ENCODE assay signal across 1 cellular context in the genomic region with DNA sequence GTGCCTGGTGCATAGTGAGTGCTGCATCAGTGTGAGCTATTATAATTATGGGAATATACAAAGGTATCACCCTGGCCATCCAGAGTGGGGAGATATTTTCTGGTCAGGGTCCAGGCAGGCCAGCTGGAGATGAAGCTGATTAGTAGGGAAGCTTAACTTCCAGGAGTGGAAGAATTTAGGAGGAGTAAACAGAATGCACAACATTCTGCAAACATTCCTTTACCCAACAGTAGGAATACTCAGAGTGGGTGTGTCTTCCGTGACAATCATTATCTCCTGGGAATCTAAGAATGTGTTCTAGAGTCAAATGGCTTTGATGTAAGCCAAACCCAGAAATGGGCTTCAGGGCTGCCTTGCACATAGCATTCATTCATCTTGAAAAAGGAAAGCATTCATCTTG.
TF ChIP-seq lines count a peak whose summit lies in the region.

No MANE protein-coding gene starts in this region.

TF ChIP-seq in SK-N-SH treated with all-trans-retinoic acid at 6 μM for 48 hours, 23 proteins besides CTCF, POLR2A, EP300 and RAD21:
- peak; percentile 30; the same call in 1 of the 2 replicates for TF ChIP-seq ISL1 (CRISPR knock-in tag; IDR thresholded peaks at IDR 0.05)
